Comparison of ENCODE assay signal across 18 cellular contexts in the genomic region with DNA sequence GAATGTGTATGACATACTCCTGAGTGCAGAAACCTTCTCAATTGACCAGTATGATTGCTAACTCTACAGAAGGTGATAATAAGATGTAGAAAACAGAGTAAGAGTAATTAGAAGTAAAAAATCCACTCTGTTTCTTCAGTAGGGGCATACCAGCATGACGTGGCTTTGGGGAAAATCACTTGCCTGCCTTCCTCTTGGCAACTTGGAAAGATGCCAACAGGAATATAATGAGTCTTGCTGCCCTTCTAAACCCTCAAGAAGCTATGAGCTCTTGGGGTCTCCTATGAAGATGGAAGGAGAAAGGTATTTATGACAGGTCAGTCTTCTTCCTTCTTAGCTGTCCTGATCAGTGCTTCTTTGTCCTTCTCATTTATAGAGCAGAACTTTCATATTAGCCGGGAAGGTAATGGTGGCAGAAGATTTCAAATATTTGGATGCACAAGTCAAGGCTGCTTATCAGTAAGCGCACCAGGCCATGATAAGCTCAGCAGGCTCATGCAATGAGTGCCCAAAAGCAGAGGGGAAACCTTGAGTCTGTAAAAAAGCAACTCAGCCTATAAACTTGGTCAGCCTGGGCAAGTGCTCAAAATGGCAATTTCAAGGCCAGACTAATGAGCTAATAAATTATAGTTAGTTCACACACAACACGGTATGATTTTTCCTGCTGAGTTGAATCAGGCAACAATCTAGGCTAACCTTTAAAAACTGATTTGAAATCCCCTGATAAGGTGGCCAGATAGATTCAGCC.
"Had no signal": no experiment of that assay in that cellular context is flagged by ENCODE, and none has a peak within 500 bp of the region (broad histone marks: within the 10 kb centered on the region; RNA-seq: fewer than 3 reads in every experiment).

No MANE protein-coding gene starts in this region.

- H3K4me3 ChIP-seq: lower lobe of right lung, ovary, thoracic aorta had no signal

- DNase-seq: activated B cell treated with CpG ODN at 0.5 μM for 24 hours; activated CD4-positive, alpha-beta memory T cell treated with anti-CD3 and anti-CD28 coated beads for 36 hours; activated CD4-positive, alpha-beta T cell treated with anti-CD3 and anti-CD28 coated beads for 4 hours; activated naive CD4-positive, alpha-beta T cell treated with Interleukin-2 at 50 U/mL for 16 hours; activated naive CD8-positive, alpha-beta T cell treated with anti-CD3 and anti-CD28 coated beads, Interleukin-2, amount 10 ng/mL, durations not matched to agents 7 days and 5 days; activated T-cell treated with anti-CD3 and anti-CD28 coated beads, Interleukin-2, amount 50 U/mL, for 1 hour; cerebellar nuclear complex; cortex of kidney; hypothalamus; islet precursor cell; lower lobe of right lung; natural killer cell; ovary; stimulated activated CD4-positive, alpha-beta T cell treated with anti-CD3 and anti-CD28 coated beads, Interleukin-4, amount 100 ng/mL, for 4 hours; stimulated activated naive B cell treated with anti-CD40 and anti-IgM and Interleukin-4, amounts not matched to agents 10 μg/mL and 1 μg/mL and 100 μg/mL, for 72 hours had no signal

- ATAC-seq: activated T-helper 17 cell treated with anti-CD3 and anti-CD28 coated beads, Interleukin-2, amount 50 U/mL, for 72 hours; natural killer cell; sciatic nerve; stimulated activated naive B cell treated with anti-CD40 and anti-IgM and Interleukin-4, amounts not matched to agents 10 μg/mL and 1 μg/mL and 100 μg/mL, for 72 hours had no signal
